ENCODE assay signal across 15 cellular contexts in genomic region chr9:86722706-86723075, GRCh38.
A peak's percentile ranks its signal among the peaks of the same experiment; 100 is the strongest.
DNase-seq lines count a peak whose midpoint lies in the region; ATAC-seq and TF ChIP-seq lines count a peak whose summit lies in the region.
"Had no signal": no experiment of that assay in that cellular context is flagged by ENCODE, and none has a peak within 500 bp of the region (broad histone marks: within the 10 kb centered on the region; RNA-seq: fewer than 3 reads in every experiment).

No MANE protein-coding gene starts in this region.

- intact Hi-C loops in left lung (cut with DNase I): no loop called here

- no peak overlapping the region for H3K4me3 Mint-ChIP-seq in activated CD4-positive, alpha-beta memory T cell treated with anti-CD3 and anti-CD28 coated beads, Interleukin-2, amount 10 ng/mL, durations not matched to agents 7 days and 5 days
- H3K4me3 Mint-ChIP-seq: activated CD4-positive, alpha-beta memory T cell treated with anti-CD3 and anti-CD28 coated beads for 36 hours; activated naive CD8-positive, alpha-beta T cell treated with anti-CD3 and anti-CD28 coated beads for 36 hours; activated T-cell treated with anti-CD3 and anti-CD28 coated beads, Interleukin-2, amount 50 U/mL, for 72 hours had no signal

- no peak for TF ChIP-seq EP300 in gastroesophageal sphincter (IDR thresholded peaks at IDR 0.05)

- H3K36me3 ChIP-seq in BLaER1: no peaks in the 10 kb centered on the region
- no peaks in the 10 kb centered on the region for H3K36me3 ChIP-seq in gastroesophageal sphincter
- H3K36me3 ChIP-seq in left lung: no peaks in the 10 kb centered on the region

- CTCF ChIA-PET in activated CD4-positive, alpha-beta memory T cell treated with anti-CD3 and anti-CD28 coated beads, Interleukin-2, amount 10 ng/mL, durations not matched to agents 7 days and 5 days (lab: Charles Lee): no interaction called here

- H3K36me3 Mint-ChIP-seq in activated CD4-positive, alpha-beta memory T cell treated with anti-CD3 and anti-CD28 coated beads, Interleukin-2, amount 10 ng/mL, durations not matched to agents 7 days and 5 days (ENCODE audit: low read depth): no peaks in the 10 kb centered on the region
- H3K36me3 Mint-ChIP-seq: activated CD4-positive, alpha-beta memory T cell treated with anti-CD3 and anti-CD28 coated beads for 36 hours; activated naive CD8-positive, alpha-beta T cell treated with anti-CD3 and anti-CD28 coated beads for 36 hours had no signal

- H4K20me1 ChIP-seq in BLaER1: no peaks in the 10 kb centered on the region

- H3K4me1 Mint-ChIP-seq in activated CD4-positive, alpha-beta memory T cell treated with anti-CD3 and anti-CD28 coated beads, Interleukin-2, amount 10 ng/mL, durations not matched to agents 7 days and 5 days: no peaks in the 10 kb centered on the region
- H3K4me1 Mint-ChIP-seq: activated naive CD8-positive, alpha-beta T cell treated with anti-CD3 and anti-CD28 coated beads for 36 hours had no signal

- no peak for TF ChIP-seq POLR2A in gastroesophageal sphincter (IDR thresholded peaks at IDR 0.05)

- no peak overlapping the region for H3K27ac ChIP-seq in BLaER1
- H3K27ac ChIP-seq in gastroesophageal sphincter: peak overlapping the region in 3 of 4 donors; percentile 71 to 72 (median 71)
- H3K27ac ChIP-seq in skin epidermis: peak overlapping the region in 18 of 21 experiments; percentile 7 to 87 (median 74)
- peak overlapping the region in 1 of 2 donors; percentile 65 for H3K27ac ChIP-seq in left lung

- H3K27me3 ChIP-seq in BLaER1: no peaks in the 10 kb centered on the region
- no peaks in the 10 kb centered on the region for H3K27me3 ChIP-seq in gastroesophageal sphincter
- H3K27me3 ChIP-seq in left lung: peaks cover 0 to 5% of the 10 kb centered on the region in 2 donors

- peak overlapping the region; percentile 34 for H3K4me2 ChIP-seq in BLaER1

- H3K9me3 ChIP-seq in BLaER1 (0 out of 2 replicates have a peak, but pooled peaks cover 4% of the 10 kb centered on the region), gastroesophageal sphincter (no peaks in the 10 kb centered on the region), left lung (no peaks in the 10 kb centered on the region)

- no peaks in the 10 kb centered on the region for H3K27me3 Mint-ChIP-seq in activated CD4-positive, alpha-beta memory T cell treated with anti-CD3 and anti-CD28 coated beads, Interleukin-2, amount 10 ng/mL, durations not matched to agents 7 days and 5 days

- no peak overlapping the region for H3K4me3 ChIP-seq in BLaER1
- H3K4me3 ChIP-seq in gastroesophageal sphincter: no peak overlapping the region
- H3K4me3 ChIP-seq in skin epidermis: no peak overlapping the region
- H3K4me3 ChIP-seq in left lung: no peak overlapping the region

- no peak overlapping the region for H3K9ac ChIP-seq in BLaER1

- ATAC-seq in SK-N-SH treated with all-trans-retinoic acid at 6 μM for 48 hours (peak; percentile 10), gastroesophageal sphincter (peak; percentile 42), left lung (no peak), HG03460 (IDR thresholded peaks at IDR 0.05; ENCODE audit: unreplicated experiment) (no peak)
- ATAC-seq: activated T-cell treated with anti-CD3 and anti-CD28 coated beads, Interleukin-2, amount 50 U/mL, for 72 hours had no signal

- 57 to 59% methylated on average over 1 to 3 of the region's 3 CpGs for WGBS in gastroesophageal sphincter (ENCODE audit: low coverage in 1 of 2), 2 donors

- TF ChIP-seq CTCF in gastroesophageal sphincter (IDR thresholded peaks at IDR 0.05) (no peak), left lung (IDR thresholded peaks at IDR 0.05) (no peak)

- POLR2A ChIA-PET in activated CD4-positive, alpha-beta memory T cell treated with anti-CD3 and anti-CD28 coated beads, Interleukin-2, amount 10 ng/mL, durations not matched to agents 7 days and 5 days (lab: Charles Lee): no interaction called here

- peaks cover 11% of the 10 kb centered on the region for H3K4me1 ChIP-seq in BLaER1
- peaks cover 0 to 28% (median 3%) of the 10 kb centered on the region in 3 donors for H3K4me1 ChIP-seq in gastroesophageal sphincter
- H3K4me1 ChIP-seq in left lung: no peaks in the 10 kb centered on the region

- DNase-seq in mesenteric fat pad (ENCODE audit: low spot score) (no peak), left lung (no peak)
- no peak for DNase-seq in activated CD4-positive, alpha-beta memory T cell treated with anti-CD3 and anti-CD28 coated beads, Interleukin-2, amount 10 ng/mL, durations not matched to agents 7 days and 5 days
- DNase-seq: activated CD4-positive, alpha-beta memory T cell treated with anti-CD3 and anti-CD28 coated beads for 36 hours; activated naive CD8-positive, alpha-beta T cell treated with anti-CD3 and anti-CD28 coated beads for 36 hours; COR-L47; Karpas-422; NCI-H2171; nucleus accumbens had no signal

- H3K27ac Mint-ChIP-seq in activated CD4-positive, alpha-beta memory T cell treated with anti-CD3 and anti-CD28 coated beads, Interleukin-2, amount 10 ng/mL, durations not matched to agents 7 days and 5 days: no peak overlapping the region
- H3K27ac Mint-ChIP-seq: activated CD4-positive, alpha-beta memory T cell treated with anti-CD3 and anti-CD28 coated beads for 36 hours; activated naive CD8-positive, alpha-beta T cell treated with anti-CD3 and anti-CD28 coated beads for 36 hours; activated T-cell treated with anti-CD3 and anti-CD28 coated beads, Interleukin-2, amount 50 U/mL, for 72 hours had no signal

- no peaks in the 10 kb centered on the region for H3K9me3 Mint-ChIP-seq in activated CD4-positive, alpha-beta memory T cell treated with anti-CD3 and anti-CD28 coated beads, Interleukin-2, amount 10 ng/mL, durations not matched to agents 7 days and 5 days
- H3K9me3 Mint-ChIP-seq: activated CD4-positive, alpha-beta memory T cell treated with anti-CD3 and anti-CD28 coated beads for 36 hours; activated naive CD8-positive, alpha-beta T cell treated with anti-CD3 and anti-CD28 coated beads for 36 hours; activated T-cell treated with anti-CD3 and anti-CD28 coated beads, Interleukin-2, amount 50 U/mL, for 72 hours had no signal

TF ChIP-seq in SK-N-SH treated with all-trans-retinoic acid at 6 μM for 48 hours, 23 proteins besides CTCF, POLR2A, EP300 and RAD21:
- TF ChIP-seq GLIS3 (CRISPR knock-in tag; IDR thresholded peaks at IDR 0.05) (no peak), ARNTL (CRISPR knock-in tag; IDR thresholded peaks at IDR 0.05; ENCODE audit: borderline replicate concordance, low read depth) (no peak), ZFP30 (CRISPR knock-in tag; IDR thresholded peaks at IDR 0.05) (no peak), ZFP3 (CRISPR knock-in tag; IDR thresholded peaks at IDR 0.05) (no peak), ESRRG (CRISPR knock-in tag; IDR thresholded peaks at IDR 0.05) (no peak), BACH2 (CRISPR knock-in tag; IDR thresholded peaks at IDR 0.05; ENCODE audit: borderline replicate concordance) (no peak), TCF4 (CRISPR knock-in tag; IDR thresholded peaks at IDR 0.05; ENCODE audit: borderline replicate concordance) (no peak), ZNF70 (CRISPR knock-in tag; IDR thresholded peaks at IDR 0.05) (no peak), OSR1 (CRISPR knock-in tag; IDR thresholded peaks at IDR 0.05) (no peak), ZC3H10 (CRISPR knock-in tag; IDR thresholded peaks at IDR 0.05) (no peak), ZNF565 (CRISPR knock-in tag; conservative IDR thresholded peaks at IDR 0.05; ENCODE audit: low read depth) (no peak), ISL1 (CRISPR knock-in tag; IDR thresholded peaks at IDR 0.05) (no peak), PPARA (CRISPR knock-in tag; IDR thresholded peaks at IDR 0.05; ENCODE audit: borderline replicate concordance) (no peak), CSDC2 (CRISPR knock-in tag; IDR thresholded peaks at IDR 0.05) (no peak)
- TF ChIP-seq, protein P1, sequence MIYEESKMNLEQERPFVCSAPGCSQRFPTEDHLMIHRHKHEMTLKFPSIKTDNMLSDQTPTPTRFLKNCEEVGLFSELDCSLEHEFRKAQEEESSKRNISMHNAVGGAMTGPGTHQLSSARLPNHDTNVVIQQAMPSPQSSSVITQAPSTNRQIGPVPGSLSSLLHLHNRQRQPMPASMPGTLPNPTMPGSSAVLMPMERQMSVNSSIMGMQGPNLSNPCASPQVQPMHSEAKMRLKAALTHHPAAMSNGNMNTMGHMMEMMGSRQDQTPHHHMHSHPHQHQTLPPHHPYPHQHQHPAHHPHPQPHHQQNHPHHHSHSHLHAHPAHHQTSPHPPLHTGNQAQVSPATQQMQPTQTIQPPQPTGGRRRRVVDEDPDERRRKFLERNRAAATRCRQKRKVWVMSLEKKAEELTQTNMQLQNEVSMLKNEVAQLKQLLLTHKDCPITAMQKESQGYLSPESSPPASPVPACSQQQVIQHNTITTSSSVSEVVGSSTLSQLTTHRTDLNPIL (CRISPR knock-in tag; IDR thresholded peaks at IDR 0.05; ENCODE audit: low read depth): no peak
- TF ChIP-seq, protein P2, sequence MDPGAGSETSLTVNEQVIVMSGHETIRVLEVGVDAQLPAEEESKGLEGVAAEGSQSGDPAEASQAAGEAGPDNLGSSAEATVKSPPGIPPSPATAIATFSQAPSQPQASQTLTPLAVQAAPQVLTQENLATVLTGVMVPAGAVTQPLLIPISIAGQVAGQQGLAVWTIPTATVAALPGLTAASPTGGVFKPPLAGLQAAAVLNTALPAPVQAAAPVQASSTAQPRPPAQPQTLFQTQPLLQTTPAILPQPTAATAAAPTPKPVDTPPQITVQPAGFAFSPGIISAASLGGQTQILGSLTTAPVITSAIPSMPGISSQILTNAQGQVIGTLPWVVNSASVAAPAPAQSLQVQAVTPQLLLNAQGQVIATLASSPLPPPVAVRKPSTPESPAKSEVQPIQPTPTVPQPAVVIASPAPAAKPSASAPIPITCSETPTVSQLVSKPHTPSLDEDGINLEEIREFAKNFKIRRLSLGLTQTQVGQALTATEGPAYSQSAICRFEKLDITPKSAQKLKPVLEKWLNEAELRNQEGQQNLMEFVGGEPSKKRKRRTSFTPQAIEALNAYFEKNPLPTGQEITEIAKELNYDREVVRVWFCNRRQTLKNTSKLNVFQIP (CRISPR knock-in tag; IDR thresholded peaks at IDR 0.05; ENCODE audit: borderline replicate concordance, low read depth): no peak

Comparison
In these comparisons a context has a peak if more than half of its experiments do, and no peak if none do; other contexts are left out.
1. ATAC-seq: peak in SK-N-SH treated with all-trans-retinoic acid at 6 μM for 48 hours (single experiment) and gastroesophageal sphincter (single experiment); none in left lung (single experiment) and HG03460 (single experiment).